In the genomic region with DNA sequence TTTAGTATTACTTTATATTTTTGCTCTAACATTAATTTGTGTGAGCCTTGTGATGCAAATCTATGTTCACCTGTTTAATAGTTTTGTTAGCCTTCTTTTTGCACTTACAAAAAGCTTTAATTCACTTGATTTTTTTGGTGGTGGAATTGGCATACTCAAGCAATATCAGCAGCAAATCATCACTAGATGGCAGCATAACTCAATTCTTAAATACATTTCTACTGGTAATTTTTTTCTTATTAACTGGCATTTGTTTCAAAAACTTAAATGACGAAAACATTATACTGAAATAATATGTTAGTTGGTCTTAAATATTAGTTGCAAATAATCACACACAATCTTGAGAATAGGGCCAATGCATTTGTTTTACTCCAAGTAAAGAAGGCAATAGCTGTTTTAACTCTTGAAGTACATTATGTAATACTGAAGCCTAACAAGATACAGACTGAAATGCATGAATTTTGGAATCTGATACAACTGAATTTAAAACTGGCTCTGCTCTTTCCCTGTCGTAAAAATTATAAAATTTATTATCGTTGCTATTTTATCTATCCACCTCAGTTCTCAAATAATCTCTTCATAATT, we compare ENCODE assay signal across 9 cellular contexts.
A peak's percentile ranks its signal among the peaks of the same experiment; 100 is the strongest.
DNase-seq lines count a peak whose midpoint lies in the region; ATAC-seq and TF ChIP-seq lines count a peak whose summit lies in the region.
"Had no signal": no experiment of that assay in that cellular context is flagged by ENCODE, and none has a peak within 500 bp of the region (broad histone marks: within the 10 kb centered on the region; RNA-seq: fewer than 3 reads in every experiment).

No MANE protein-coding gene starts in this region.

- DNase-seq in Caco-2: no peak
- DNase-seq in HFF-Myc (ENCODE audit: extremely low read depth, low read depth): peak; percentile 20
- DNase-seq in NCI-H446 (lab: John Stamatoyannopoulos, UW): peak; percentile 55 to 72
- peak; percentile 58 for DNase-seq in cerebellar cortex (ENCODE audit: low spot score)
- peak; percentile 54 for DNase-seq in middle frontal gyrus (ENCODE audit: extremely low spot score, low spot score)
- DNase-seq: naive B cell had no signal

- BruUV-seq in Caco-2 (replicated peaks; lab: Mats Ljungman, UMichigan): no TSS peak

- H3K4me3 Mint-ChIP-seq in Caco-2 (ENCODE audit: unreplicated experiment): no peak overlapping the region
- H3K4me3 Mint-ChIP-seq: naive B cell had no signal

- no peaks in the 10 kb centered on the region for H3K36me3 ChIP-seq in Caco-2 (ENCODE audit: control insufficient read depth, insufficient read depth, low read length)

- no peaks in the 10 kb centered on the region for H3K4me1 ChIP-seq in Caco-2

- peak; percentile 41 for TF ChIP-seq CTCF in Caco-2 (IDR thresholded peaks at IDR 0.05; ENCODE audit: insufficient read depth in 1 of 2, low read depth in 1 of 2, low read length in 1 of 2, severe bottlenecking in 1 of 2, unreplicated experiment in 1 of 2)
- TF ChIP-seq CTCF in HFF-Myc (IDR thresholded peaks at IDR 0.05; ENCODE audit: low read depth, low read length, missing control alignments): peak; percentile 43

- H3K4me1 Mint-ChIP-seq in Caco-2 (ENCODE audit: low read depth, unreplicated experiment): no peaks in the 10 kb centered on the region
- H3K4me1 Mint-ChIP-seq: naive B cell had no signal

- peaks cover 15% of the 10 kb centered on the region for H3K9me3 Mint-ChIP-seq in Caco-2 (ENCODE audit: unreplicated experiment)

- CTCF ChIA-PET in Caco-2 (lab: Charles Lee): no interaction called here

- H3K9me3 ChIP-seq in Caco-2: no peaks in the 10 kb centered on the region

- H3K27me3 ChIP-seq in Caco-2 (replicated peaks; ENCODE audit: control insufficient read depth, insufficient read depth, low read length): no peaks in the 10 kb centered on the region

- peaks cover 6% of the 10 kb centered on the region for H3K27me3 Mint-ChIP-seq in Caco-2 (ENCODE audit: insufficient read depth, unreplicated experiment)

- POLR2A ChIA-PET in Caco-2 (lab: Charles Lee): no interaction called here

- no peaks in the 10 kb centered on the region for H3K36me3 Mint-ChIP-seq in Caco-2 (ENCODE audit: insufficient read depth, unreplicated experiment)
- H3K36me3 Mint-ChIP-seq: naive B cell had no signal

- no peak overlapping the region for H3K4me3 ChIP-seq in Caco-2 (ENCODE audit: low read depth, low read length)
- no peak overlapping the region for H3K4me3 ChIP-seq in HFF-Myc (replicated peaks; ENCODE audit: low read depth, low read length)

- intact Hi-C loops in Caco-2 (cut with micrococcal nuclease; ENCODE audit: unreplicated experiment): loop anchor here (5.0 to 10.0 kb wide), 3 partner anchors 398 to 798 kb away; no protein-coding TSS in a partner anchor

- H3K27ac Mint-ChIP-seq in Caco-2 (ENCODE audit: unreplicated experiment): no peak overlapping the region

- ATAC-seq in GM21447 (IDR thresholded peaks at IDR 0.05; ENCODE audit: unreplicated experiment): no peak
- ATAC-seq in GM19455 (IDR thresholded peaks at IDR 0.05; ENCODE audit: unreplicated experiment): no peak
- ATAC-seq in GM21381 (IDR thresholded peaks at IDR 0.05; ENCODE audit: unreplicated experiment): no peak

Comparison
In these comparisons a context has a peak if more than half of its experiments do, and no peak if none do; other contexts are left out.
1. DNase-seq: peak in HFF-Myc (single experiment), NCI-H446 (2 of 2), cerebellar cortex (single experiment) and middle frontal gyrus (single experiment); none in Caco-2 (0 of 2).